In the genomic region with DNA sequence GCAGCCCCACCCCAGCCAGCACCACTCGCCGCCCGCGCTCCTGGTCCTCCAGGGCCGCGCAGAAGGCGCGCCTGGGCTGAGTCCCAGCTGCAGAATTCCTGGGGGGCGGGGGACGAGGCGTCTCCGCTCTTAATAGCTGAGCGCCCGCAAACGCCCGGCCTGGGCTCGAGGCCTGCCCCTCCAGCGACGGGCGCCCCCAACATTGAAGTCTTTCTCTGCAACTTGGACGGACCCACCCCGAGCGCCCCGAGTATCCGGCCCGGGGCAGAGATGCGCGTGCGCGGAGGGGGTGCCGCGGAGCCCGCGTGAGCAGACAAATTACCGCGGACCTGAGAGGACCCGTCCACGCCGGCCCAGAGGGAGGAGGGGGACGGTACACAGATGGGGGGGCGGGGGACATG, we compare ENCODE assay signal across 8 cellular contexts. TPM values are rescaled to one million over a fixed set of nuclear protein-coding genes. Genes with fewer than 3 reads are reported as not detected.
A peak's percentile ranks its signal among the peaks of the same experiment; 100 is the strongest.
DNase-seq lines count a peak whose midpoint lies in the region; ATAC-seq and TF ChIP-seq lines count a peak whose summit lies in the region.

No MANE protein-coding gene starts in this region.

- DNase-seq in Caco-2 = peak; percentile 63 to 66
- peak; percentile 55 for DNase-seq in SW480 (ENCODE audit: low spot score)
- no peak for DNase-seq in naive B cell
- DNase-seq in NCI-H2196 treated with DMSO at 0.1 percent for 48 hours (lab: John Stamatoyannopoulos, UW; ENCODE audit: unreplicated experiment) = no peak
- no peak for DNase-seq in SHP77 treated with DMSO at 0.1 percent for 48 hours (lab: John Stamatoyannopoulos, UW)

- CTCF ChIA-PET in Caco-2 (lab: Charles Lee) = interaction anchor here (0.6 to 2.7 kb wide), 10 partner anchors 12 to 160 kb away, joined by 3 to 19 read pairs (median 4); no protein-coding TSS in a partner anchor

- BruUV-seq in Caco-2 (replicated peaks; lab: Mats Ljungman, UMichigan) = no TSS peak

- ATAC-seq in naive B cell (ENCODE audit: low read depth in 2 of 2) (peak; percentile 34 to 35), HG02852 (IDR thresholded peaks at IDR 0.05; ENCODE audit: unreplicated experiment) (no peak), GM18873 (IDR thresholded peaks at IDR 0.05; ENCODE audit: low FRiP score, unreplicated experiment) (no peak)

- POLR2A ChIA-PET in Caco-2 (lab: Charles Lee) = interaction anchor here (0.6 to 1.3 kb wide), 4 partner anchors 32 to 257 kb away, joined by 3 to 8 read pairs (median 4); partner anchors contain the start of gene LRRC10B

- no peaks in the 10 kb centered on the region for H3K36me3 Mint-ChIP-seq in Caco-2 (ENCODE audit: insufficient read depth, unreplicated experiment)
- peaks cover 0 to 7% of the 10 kb centered on the region in 2 donors for H3K36me3 Mint-ChIP-seq in naive B cell

- intact Hi-C loops in Caco-2 (cut with micrococcal nuclease; ENCODE audit: unreplicated experiment) = loop anchor here (5.0 kb wide), 1 partner anchor 140 kb away; no protein-coding TSS in a partner anchor

- no peak for TF ChIP-seq CTCF in Caco-2 (IDR thresholded peaks at IDR 0.05; ENCODE audit: insufficient read depth in 1 of 2, low read depth in 1 of 2, low read length in 1 of 2, severe bottlenecking in 1 of 2, unreplicated experiment in 1 of 2)

- no peaks in the 10 kb centered on the region for H3K9me3 Mint-ChIP-seq in Caco-2 (ENCODE audit: unreplicated experiment)
- H3K9me3 Mint-ChIP-seq in naive B cell = no peaks in the 10 kb centered on the region

- H3K4me3 ChIP-seq in Caco-2 (ENCODE audit: low read depth, low read length) (peak overlapping the region; percentile 61), endocrine pancreas (ENCODE audit: control insufficient read depth, insufficient read depth, low read length) (no peak overlapping the region)

- peaks cover 16% of the 10 kb centered on the region for H3K4me1 ChIP-seq in Caco-2
- H3K4me1 ChIP-seq in endocrine pancreas (ENCODE audit: control insufficient read depth, insufficient read depth, low read length) = no peaks in the 10 kb centered on the region

- H3K27me3 ChIP-seq in Caco-2 (replicated peaks; ENCODE audit: control insufficient read depth, insufficient read depth, low read length) (no peaks in the 10 kb centered on the region), endocrine pancreas (ENCODE audit: control insufficient read depth, insufficient read depth, low read length) (no peaks in the 10 kb centered on the region)

- peak overlapping the region; percentile 2 for H3K9ac ChIP-seq in endocrine pancreas (ENCODE audit: control insufficient read depth, insufficient read depth, low read length)

- H3K27me3 Mint-ChIP-seq in Caco-2 (ENCODE audit: insufficient read depth, unreplicated experiment) (no peaks in the 10 kb centered on the region), naive B cell (peaks cover 34 to 85% (median 69%) of the 10 kb centered on the region in 3 donors)

- H3K4me3 Mint-ChIP-seq in Caco-2 (ENCODE audit: unreplicated experiment) (peak overlapping the region; percentile 72), naive B cell (peak overlapping the region; percentile 68 to 89 (median 84))

- peaks cover 10% of the 10 kb centered on the region for H3K4me1 Mint-ChIP-seq in Caco-2 (ENCODE audit: low read depth, unreplicated experiment)
- H3K4me1 Mint-ChIP-seq in naive B cell = peaks cover 12 to 14% (median 13%) of the 10 kb centered on the region in 3 donors

- H3K36me3 ChIP-seq in Caco-2 (ENCODE audit: control insufficient read depth, insufficient read depth, low read length) (no peaks in the 10 kb centered on the region), endocrine pancreas (ENCODE audit: control insufficient read depth, insufficient read depth, low read length) (no peaks in the 10 kb centered on the region)

- no peaks in the 10 kb centered on the region for H3K9me3 ChIP-seq in Caco-2
- no peaks in the 10 kb centered on the region for H3K9me3 ChIP-seq in endocrine pancreas (ENCODE audit: control insufficient read depth, low read length)

- H3K27ac Mint-ChIP-seq in Caco-2 (ENCODE audit: unreplicated experiment) (no peak overlapping the region), naive B cell (no peak overlapping the region)

RNA-seq across cellular contexts. Expression of gene SYT7, which starts 6.7 kb away (rescaled TPM):
- total RNA-seq in Caco-2 (2022) = 32.8 and 33.5 TPM in 2 replicates
- polyA plus RNA-seq in naive B cell (ENCODE audit: low read depth in 6 of 6) = not detected

Comparison
In these comparisons a context has a peak if more than half of its experiments do, and no peak if none do; other contexts are left out.
1. DNase-seq: peak in Caco-2 (2 of 2) and SW480 (single experiment); none in naive B cell (single experiment), NCI-H2196 treated with DMSO at 0.1 percent for 48 hours (single experiment) and SHP77 treated with DMSO at 0.1 percent for 48 hours (single experiment).
2. ATAC-seq: peak in naive B cell (2 of 2); none in HG02852 (single experiment) and GM18873 (single experiment).